ENCODE assay signal across 1 cellular context in the genomic region with DNA sequence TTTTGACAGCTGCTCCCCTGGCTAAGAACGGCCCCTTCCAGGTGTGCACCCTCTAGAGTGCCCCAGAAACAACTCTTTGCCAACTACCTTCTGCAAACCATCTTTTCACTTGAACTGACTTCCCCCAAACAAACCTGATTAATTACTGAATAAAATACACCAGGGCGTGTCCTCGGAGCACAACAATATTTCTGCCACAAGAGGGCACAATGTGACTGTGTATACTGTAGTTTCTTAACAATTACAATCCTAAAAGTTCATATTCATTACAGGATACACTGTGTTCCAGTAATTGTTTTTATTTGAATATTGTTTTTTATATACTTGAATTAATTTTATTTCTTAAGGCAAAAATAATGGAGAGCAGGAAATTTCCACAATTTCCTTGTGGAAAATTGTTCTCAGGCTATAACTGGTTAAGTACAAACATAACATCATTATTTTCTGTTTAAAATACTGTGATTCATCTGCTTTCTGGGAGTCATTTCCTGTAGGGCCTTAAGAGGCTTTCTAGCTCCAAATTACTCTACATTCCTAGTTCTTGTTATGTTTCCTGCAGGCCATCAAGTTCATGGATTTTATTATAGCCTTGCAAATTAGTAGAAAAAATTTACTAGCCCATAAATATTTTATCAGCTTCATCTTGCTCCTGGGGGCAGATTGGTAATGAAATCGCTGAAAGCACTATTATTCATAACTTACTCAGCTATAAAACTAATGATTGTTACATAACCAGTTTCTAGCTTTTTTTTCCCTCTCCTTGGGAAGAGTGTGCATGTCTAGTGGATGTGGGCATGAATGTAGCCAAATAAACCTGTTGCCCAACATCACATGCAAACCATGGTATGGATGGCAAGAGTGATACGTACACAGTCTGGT.
TF ChIP-seq lines count a peak whose summit lies in the region.

No MANE protein-coding gene starts in this region.

TF ChIP-seq in HepG2, 621 proteins besides CTCF, POLR2A, EP300 and RAD21 (continued from another document):
- TF ChIP-seq, protein P1, sequence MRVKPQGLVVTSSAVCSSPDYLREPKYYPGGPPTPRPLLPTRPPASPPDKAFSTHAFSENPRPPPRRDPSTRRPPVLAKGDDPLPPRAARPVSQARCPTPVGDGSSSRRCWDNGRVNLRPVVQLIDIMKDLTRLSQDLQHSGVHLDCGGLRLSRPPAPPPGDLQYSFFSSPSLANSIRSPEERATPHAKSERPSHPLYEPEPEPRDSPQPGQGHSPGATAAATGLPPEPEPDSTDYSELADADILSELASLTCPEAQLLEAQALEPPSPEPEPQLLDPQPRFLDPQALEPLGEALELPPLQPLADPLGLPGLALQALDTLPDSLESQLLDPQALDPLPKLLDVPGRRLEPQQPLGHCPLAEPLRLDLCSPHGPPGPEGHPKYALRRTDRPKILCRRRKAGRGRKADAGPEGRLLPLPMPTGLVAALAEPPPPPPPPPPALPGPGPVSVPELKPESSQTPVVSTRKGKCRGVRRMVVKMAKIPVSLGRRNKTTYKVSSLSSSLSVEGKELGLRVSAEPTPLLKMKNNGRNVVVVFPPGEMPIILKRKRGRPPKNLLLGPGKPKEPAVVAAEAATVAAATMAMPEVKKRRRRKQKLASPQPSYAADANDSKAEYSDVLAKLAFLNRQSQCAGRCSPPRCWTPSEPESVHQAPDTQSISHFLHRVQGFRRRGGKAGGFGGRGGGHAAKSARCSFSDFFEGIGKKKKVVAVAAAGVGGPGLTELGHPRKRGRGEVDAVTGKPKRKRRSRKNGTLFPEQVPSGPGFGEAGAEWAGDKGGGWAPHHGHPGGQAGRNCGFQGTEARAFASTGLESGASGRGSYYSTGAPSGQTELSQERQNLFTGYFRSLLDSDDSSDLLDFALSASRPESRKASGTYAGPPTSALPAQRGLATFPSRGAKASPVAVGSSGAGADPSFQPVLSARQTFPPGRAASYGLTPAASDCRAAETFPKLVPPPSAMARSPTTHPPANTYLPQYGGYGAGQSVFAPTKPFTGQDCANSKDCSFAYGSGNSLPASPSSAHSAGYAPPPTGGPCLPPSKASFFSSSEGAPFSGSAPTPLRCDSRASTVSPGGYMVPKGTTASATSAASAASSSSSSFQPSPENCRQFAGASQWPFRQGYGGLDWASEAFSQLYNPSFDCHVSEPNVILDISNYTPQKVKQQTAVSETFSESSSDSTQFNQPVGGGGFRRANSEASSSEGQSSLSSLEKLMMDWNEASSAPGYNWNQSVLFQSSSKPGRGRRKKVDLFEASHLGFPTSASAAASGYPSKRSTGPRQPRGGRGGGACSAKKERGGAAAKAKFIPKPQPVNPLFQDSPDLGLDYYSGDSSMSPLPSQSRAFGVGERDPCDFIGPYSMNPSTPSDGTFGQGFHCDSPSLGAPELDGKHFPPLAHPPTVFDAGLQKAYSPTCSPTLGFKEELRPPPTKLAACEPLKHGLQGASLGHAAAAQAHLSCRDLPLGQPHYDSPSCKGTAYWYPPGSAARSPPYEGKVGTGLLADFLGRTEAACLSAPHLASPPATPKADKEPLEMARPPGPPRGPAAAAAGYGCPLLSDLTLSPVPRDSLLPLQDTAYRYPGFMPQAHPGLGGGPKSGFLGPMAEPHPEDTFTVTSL (CRISPR knock-in tag; IDR thresholded peaks at IDR 0.05; ENCODE audit: borderline replicate concordance), result peak; percentile 37; the same call in 1 of the 2 replicates
- TF ChIP-seq, protein P2, sequence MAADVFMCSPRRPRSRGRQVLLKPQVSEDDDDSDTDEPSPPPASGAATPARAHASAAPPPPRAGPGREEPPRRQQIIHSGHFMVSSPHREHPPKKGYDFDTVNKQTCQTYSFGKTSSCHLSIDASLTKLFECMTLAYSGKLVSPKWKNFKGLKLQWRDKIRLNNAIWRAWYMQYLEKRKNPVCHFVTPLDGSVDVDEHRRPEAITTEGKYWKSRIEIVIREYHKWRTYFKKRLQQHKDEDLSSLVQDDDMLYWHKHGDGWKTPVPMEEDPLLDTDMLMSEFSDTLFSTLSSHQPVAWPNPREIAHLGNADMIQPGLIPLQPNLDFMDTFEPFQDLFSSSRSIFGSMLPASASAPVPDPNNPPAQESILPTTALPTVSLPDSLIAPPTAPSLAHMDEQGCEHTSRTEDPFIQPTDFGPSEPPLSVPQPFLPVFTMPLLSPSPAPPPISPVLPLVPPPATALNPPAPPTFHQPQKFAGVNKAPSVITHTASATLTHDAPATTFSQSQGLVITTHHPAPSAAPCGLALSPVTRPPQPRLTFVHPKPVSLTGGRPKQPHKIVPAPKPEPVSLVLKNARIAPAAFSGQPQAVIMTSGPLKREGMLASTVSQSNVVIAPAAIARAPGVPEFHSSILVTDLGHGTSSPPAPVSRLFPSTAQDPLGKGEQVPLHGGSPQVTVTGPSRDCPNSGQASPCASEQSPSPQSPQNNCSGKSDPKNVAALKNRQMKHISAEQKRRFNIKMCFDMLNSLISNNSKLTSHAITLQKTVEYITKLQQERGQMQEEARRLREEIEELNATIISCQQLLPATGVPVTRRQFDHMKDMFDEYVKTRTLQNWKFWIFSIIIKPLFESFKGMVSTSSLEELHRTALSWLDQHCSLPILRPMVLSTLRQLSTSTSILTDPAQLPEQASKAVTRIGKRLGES (CRISPR knock-in tag; IDR thresholded peaks at IDR 0.05; ENCODE audit: borderline replicate concordance), result no peak
